In genomic region chr4:1288786-1289185, GRCh38 we compare ENCODE assay signal across 8 cellular contexts. TPM values are rescaled to one million over a fixed set of nuclear protein-coding genes. Genes with fewer than 3 reads are reported as not detected.
DNase-seq lines count a peak whose midpoint lies in the region; ATAC-seq and TF ChIP-seq lines count a peak whose summit lies in the region.

No MANE protein-coding gene starts in this region.

- no peaks in the 10 kb centered on the region for H3K9me3 Mint-ChIP-seq in activated T-cell treated with anti-CD3 and anti-CD28 coated beads, Interleukin-2, amount 50 U/mL, for 24 hours
- peaks cover 4% of the 10 kb centered on the region for H3K9me3 Mint-ChIP-seq in activated naive CD8-positive, alpha-beta T cell treated with anti-CD3 and anti-CD28 coated beads for 36 hours

- H3K27me3 Mint-ChIP-seq in activated T-cell treated with anti-CD3 and anti-CD28 coated beads, Interleukin-2, amount 50 U/mL, for 24 hours = no peaks in the 10 kb centered on the region
- H3K27me3 Mint-ChIP-seq in activated naive CD8-positive, alpha-beta T cell treated with anti-CD3 and anti-CD28 coated beads for 36 hours = no peaks in the 10 kb centered on the region

- H3K27ac ChIP-seq in thoracic aorta = peak overlapping the region; percentile 22 to 27

- ATAC-seq in thoracic aorta (ENCODE audit: insufficient number of reproducible peaks, low FRiP score, low read depth) = no peak
- ATAC-seq in GM21576 (IDR thresholded peaks at IDR 0.05; ENCODE audit: unreplicated experiment) = no peak

- H3K4me1 ChIP-seq in thoracic aorta (ENCODE audit: control insufficient read depth in 1 of 2, low read depth in 2 of 2) = peaks cover 17 to 30% of the 10 kb centered on the region in 2 donors

- no peaks in the 10 kb centered on the region for H3K36me3 ChIP-seq in kidney epithelial cell (ENCODE audit: control insufficient read depth, insufficient read depth, low read length)
- H3K36me3 ChIP-seq in thoracic aorta = no peaks in the 10 kb centered on the region

- TF ChIP-seq CTCF in kidney epithelial cell (IDR thresholded peaks at IDR 0.05; ENCODE audit: insufficient read depth, low read length, poor library complexity, severe bottlenecking) (no peak), thoracic aorta (IDR thresholded peaks at IDR 0.05) (no peak)

- H3K27me3 ChIP-seq in kidney epithelial cell (ENCODE audit: control insufficient read depth, insufficient read depth, low read length) = no peaks in the 10 kb centered on the region
- H3K27me3 ChIP-seq in thoracic aorta (replicated peaks; ENCODE audit: insufficient read depth) = no peaks in the 10 kb centered on the region

- H3K4me3 ChIP-seq in kidney epithelial cell (ENCODE audit: low read depth, low read length) (peak overlapping the region; percentile 93), thoracic aorta (peak overlapping the region; percentile 84)

- H3K36me3 Mint-ChIP-seq in activated T-cell treated with anti-CD3 and anti-CD28 coated beads, Interleukin-2, amount 50 U/mL, for 24 hours (ENCODE audit: low read depth) = peaks cover 28% of the 10 kb centered on the region
- peaks cover 2% of the 10 kb centered on the region for H3K36me3 Mint-ChIP-seq in activated naive CD8-positive, alpha-beta T cell treated with anti-CD3 and anti-CD28 coated beads for 36 hours

- no peak for DNase-seq in activated T-cell treated with anti-CD3 and anti-CD28 coated beads, Interleukin-2, amount 50 U/mL, for 24 hours
- DNase-seq in activated T-cell treated with anti-CD3 and anti-CD28 coated beads for 4 hours = no peak
- DNase-seq in activated naive CD8-positive, alpha-beta T cell treated with anti-CD3 and anti-CD28 coated beads for 36 hours = no peak
- DNase-seq in kidney epithelial cell (ENCODE audit: low read depth) = no peak
- DNase-seq in thoracic aorta (ENCODE audit: low spot score) = no peak
- no peak for DNase-seq in cerebellar nuclear complex (lab: John Stamatoyannopoulos, UW)
- DNase-seq in hepatic stellate cell (ENCODE audit: low spot score) = no peak

- H3K4me1 Mint-ChIP-seq in activated T-cell treated with anti-CD3 and anti-CD28 coated beads, Interleukin-2, amount 50 U/mL, for 24 hours (ENCODE audit: low read depth) = peaks cover 31% of the 10 kb centered on the region
- H3K4me1 Mint-ChIP-seq in activated naive CD8-positive, alpha-beta T cell treated with anti-CD3 and anti-CD28 coated beads for 36 hours = peaks cover 31% of the 10 kb centered on the region

- H3K27ac Mint-ChIP-seq in activated T-cell treated with anti-CD3 and anti-CD28 coated beads, Interleukin-2, amount 50 U/mL, for 24 hours = peak overlapping the region; percentile 92
- peak overlapping the region; percentile 91 for H3K27ac Mint-ChIP-seq in activated naive CD8-positive, alpha-beta T cell treated with anti-CD3 and anti-CD28 coated beads for 36 hours

- H3K4me3 Mint-ChIP-seq in activated T-cell treated with anti-CD3 and anti-CD28 coated beads, Interleukin-2, amount 50 U/mL, for 24 hours = peak overlapping the region; percentile 97
- H3K4me3 Mint-ChIP-seq in activated naive CD8-positive, alpha-beta T cell treated with anti-CD3 and anti-CD28 coated beads for 36 hours = peak overlapping the region; percentile 98

- no peaks in the 10 kb centered on the region for H3K9me3 ChIP-seq in thoracic aorta

RNA-seq across cellular contexts. Expression of gene MAEA, which starts 0.9 kb away (rescaled TPM):
- total RNA-seq in activated naive CD8-positive, alpha-beta T cell treated with anti-CD3 and anti-CD28 coated beads for 36 hours = 10 to 100 TPM; 51.3 to 53.2 TPM
- 79.1 and 88.7 TPM in 2 replicates for total RNA-seq in kidney epithelial cell
- total RNA-seq in thoracic aorta = 10 to 100 TPM; 53.7 to 83.8 TPM

RNA-seq across cellular contexts. Expression of gene CTBP1, which starts 39.9 kb away (rescaled TPM):
- 100 to 1,000 TPM; 135 to 141 TPM for total RNA-seq in activated naive CD8-positive, alpha-beta T cell treated with anti-CD3 and anti-CD28 coated beads for 36 hours
- total RNA-seq in kidney epithelial cell = 170 and 195 TPM in 2 replicates
- total RNA-seq in thoracic aorta = 100 to 1,000 TPM; 132 to 256 TPM

RNA-seq across cellular contexts. Expression of gene UVSSA, which starts 58.2 kb away (rescaled TPM):
- total RNA-seq in activated naive CD8-positive, alpha-beta T cell treated with anti-CD3 and anti-CD28 coated beads for 36 hours = 10 to 100 TPM; 13.2 to 14.1 TPM
- 13.0 and 13.5 TPM in 2 replicates for total RNA-seq in kidney epithelial cell
- 10 to 100 TPM; 23.3 to 29.0 TPM for total RNA-seq in thoracic aorta
